ENCODE assay signal across 10 cellular contexts in genomic region chr21:43318841-43319781, GRCh38.
DNase-seq lines count a peak whose midpoint lies in the region; ATAC-seq, FAIRE-seq and TF ChIP-seq lines count a peak whose summit lies in the region.
"Had no signal": no experiment of that assay in that cellular context is flagged by ENCODE, and none has a peak within 500 bp of the region (broad histone marks: within the 10 kb centered on the region; RNA-seq: fewer than 3 reads in every experiment).

No MANE protein-coding gene starts in this region.

- no peak overlapping the region for H3K4me3 ChIP-seq in HepG2 (replicated peaks in 1 of 3; ENCODE audit: insufficient read depth in 1 of 3, low read depth in 2 of 3, low read length in 3 of 3)

- H3K36me3 ChIP-seq in HepG2 (replicated peaks in 1 of 2; ENCODE audit: control insufficient read depth in 1 of 2, insufficient read depth in 2 of 2, low read length in 2 of 2): no peaks in the 10 kb centered on the region

- intact Hi-C loops in HepG2 (cut with micrococcal nuclease; ENCODE audit: unreplicated experiment): no loop called here

- TF ChIP-seq CTCF in HFFc6 (IDR thresholded peaks at IDR 0.05) (no peak), HepG2 (CRISPR knock-in tag; IDR thresholded peaks at IDR 0.05) (no peak)

- ATAC-seq in HepG2: no peak
- no peak for ATAC-seq in GM18868 (IDR thresholded peaks at IDR 0.05; ENCODE audit: unreplicated experiment)
- no peak for ATAC-seq in HG02759 (IDR thresholded peaks at IDR 0.05; ENCODE audit: unreplicated experiment)

- H3K4me3 Mint-ChIP-seq in HFFc6: no peak overlapping the region

- peaks cover 20% of the 10 kb centered on the region for H3K9me3 Mint-ChIP-seq in HFFc6

- peaks cover 2 to 37% of the 10 kb centered on the region in 2 experiments; a peak in 3 of 5 replicates for H3K27me3 ChIP-seq in HepG2 (ENCODE audit: control insufficient read depth in 1 of 2, insufficient read depth in 2 of 2, low read length in 2 of 2)

- H3K36me3 Mint-ChIP-seq in HFFc6 (ENCODE audit: low read depth): peaks cover 5% of the 10 kb centered on the region

- peaks cover 18% of the 10 kb centered on the region for H3K4me1 Mint-ChIP-seq in HFFc6 (ENCODE audit: low read depth)

- H4K20me1 ChIP-seq in HepG2 (ENCODE audit: insufficient read depth, low read length): no peaks in the 10 kb centered on the region

- POLR2A ChIA-PET in HepG2 (lab: Yijun Ruan, JAX): interaction anchor here (1.4 to 1.7 kb wide), 3 partner anchors 10 to 19 kb away, joined by 4 to 5 read pairs (median 5); no protein-coding TSS in a partner anchor

- TF ChIP-seq POLR2A in HepG2 (IDR thresholded peaks at IDR 0.05; ENCODE audit: insufficient read depth in 1 of 2, low read depth in 2 of 2, low read length in 2 of 2): no peak

- TF ChIP-seq RAD21 in HepG2 (CRISPR knock-in tag; IDR thresholded peaks at IDR 0.05): no peak

- CTCF ChIA-PET in HepG2 (lab: Yijun Ruan, JAX; ENCODE audit: low intra/inter-chr PET ratio, low total read pairs): no interaction called here

- WGBS in HepG2 (ENCODE audit: low lambda C conversion rate): 42% methylated on average over 15 of the region's 32 CpGs

- peak; percentile 85 for DNase-seq in AG08395 (ENCODE audit: low spot score)
- peak; percentile 46 for DNase-seq in HFFc6
- DNase-seq in SW480 (ENCODE audit: low spot score): peak; percentile 64
- no peak for DNase-seq in HepG2 (ENCODE audit: low spot score)
- DNase-seq in activated gamma-delta T cell treated with Interleukin-2 at 50 U/mL for 16 hours: no peak
- DNase-seq in NCI-H1930 (lab: John Stamatoyannopoulos, UW): no peak
- DNase-seq: Calu3, NCI-H446 had no signal

- H3K27ac Mint-ChIP-seq in HFFc6: peak overlapping the region; percentile 33; the same call in 1 of the 2 replicates

- H2AFZ ChIP-seq in HepG2 (ENCODE audit: low read length): no peak overlapping the region

- BruUV-seq in HepG2 (replicated peaks; lab: Mats Ljungman, UMichigan): no TSS peak

- no peaks in the 10 kb centered on the region for H3K79me2 ChIP-seq in HepG2 (ENCODE audit: insufficient read depth, low read length)

- no peak for TF ChIP-seq EP300 in HepG2 (IDR thresholded peaks at IDR 0.05; ENCODE audit: low read depth in 2 of 2, low read length in 2 of 2)
- no peak for TF ChIP-seq EP300 in HepG2 (CRISPR knock-in tag; IDR thresholded peaks at IDR 0.05; ENCODE audit: borderline replicate concordance)

- no peak for FAIRE-seq in HepG2 (lab: Jason Lieb, UNC)

- no peak overlapping the region for H3K9ac ChIP-seq in HepG2 (ENCODE audit: insufficient read depth, low read depth, low read length)

- H3K27ac ChIP-seq in HepG2 (ENCODE audit: extremely low read length, insufficient read depth, low read length): no peak overlapping the region

- peaks cover 8% of the 10 kb centered on the region for H3K27me3 Mint-ChIP-seq in HFFc6 (ENCODE audit: insufficient read depth)

- in situ Hi-C loops in HepG2 (cut with HindIII; ENCODE audit: extremely low pct_ligation_motif_present, low pct_unique_long_range_greater_than_20kb): no loop called here

- peaks cover 30% of the 10 kb centered on the region for H3K4me1 ChIP-seq in HepG2 (ENCODE audit: insufficient read depth, low read length)

- H3K9me3 ChIP-seq in HepG2 (ENCODE audit: low read length): no peaks in the 10 kb centered on the region

- no peak overlapping the region for H3K4me2 ChIP-seq in HepG2 (ENCODE audit: low read depth, low read length)

TF ChIP-seq in HepG2, 621 proteins besides CTCF, POLR2A, EP300 and RAD21:
- TF ChIP-seq ZNF7 (CRISPR knock-in tag; IDR thresholded peaks at IDR 0.05) (no peak), CREB1 (IDR thresholded peaks at IDR 0.05) (peak; percentile 83), CREB1 (CRISPR knock-in tag; IDR thresholded peaks at IDR 0.05) (no peak), XRCC5 (optimal IDR thresholded peaks at IDR 0.05; ENCODE audit: low read length) (peak; percentile 5), ATF7 (IDR thresholded peaks at IDR 0.05) (peak; percentile 74), ATF7 (CRISPR knock-in tag; IDR thresholded peaks at IDR 0.05) (no peak), ZBTB21 (CRISPR knock-in tag; IDR thresholded peaks at IDR 0.05) (peak; percentile 33; the same call in 1 of the 2 replicates), FOSL2 (CRISPR knock-in tag; IDR thresholded peaks at IDR 0.05) (peak; percentile 77), BCL6 (CRISPR knock-in tag; IDR thresholded peaks at IDR 0.05) (peak; percentile 51), RBAK (CRISPR knock-in tag; IDR thresholded peaks at IDR 0.05) (no peak)

Comparison
In these comparisons a context has a peak if more than half of its experiments do, and no peak if none do; other contexts are left out.
1. DNase-seq: peak in AG08395 (single experiment), HFFc6 (single experiment) and SW480 (single experiment); none in HepG2 (single experiment), activated gamma-delta T cell treated with Interleukin-2 at 50 U/mL for 16 hours (single experiment) and NCI-H1930 (0 of 2).